In genomic region chr21:15441060-15441493, GRCh38 we compare ENCODE assay signal across 1 cellular context.
TF ChIP-seq lines count a peak whose summit lies in the region.

No MANE protein-coding gene starts in this region.

TF ChIP-seq in HepG2, 621 proteins besides CTCF, POLR2A, EP300 and RAD21 (continued from another document and continues in another):
- TF ChIP-seq ATF4 (CRISPR knock-in tag; IDR thresholded peaks at IDR 0.05) = 0 out of 4 replicates have a peak, but pooled peaks of 1 of the 2 experiments have one; percentile 57
- 0 out of 2 replicates have a peak, but pooled peaks have one; percentile 54 for TF ChIP-seq AKAP8 (CRISPR knock-in tag; IDR thresholded peaks at IDR 0.05)
- peak in 1 of 2 experiments; percentile 13; a peak in 1 of 4 replicates for TF ChIP-seq REST (IDR thresholded peaks at IDR 0.05; ENCODE audit: borderline replicate concordance in 1 of 2, low read depth in 1 of 2, low read length in 2 of 2)
- TF ChIP-seq AFF4 (CRISPR knock-in tag; IDR thresholded peaks at IDR 0.05) = no peak
- peak; percentile 91; the same call in 1 of the 2 replicates for TF ChIP-seq ZMYM2 (CRISPR knock-in tag; IDR thresholded peaks at IDR 0.05)
- TF ChIP-seq NFKB2 (CRISPR knock-in tag; IDR thresholded peaks at IDR 0.05; ENCODE audit: borderline replicate concordance) = no peak
- peak; percentile 91 for TF ChIP-seq HMG20B (CRISPR knock-in tag; conservative IDR thresholded peaks at IDR 0.05)
- TF ChIP-seq ZNF652 (CRISPR knock-in tag; IDR thresholded peaks at IDR 0.05; ENCODE audit: borderline replicate concordance, low read depth) = peak; percentile 45; the same call in 1 of the 2 replicates
- TF ChIP-seq ZSCAN31 (CRISPR knock-in tag; IDR thresholded peaks at IDR 0.05; ENCODE audit: low read depth) = peak; percentile 71; the same call in 1 of the 2 replicates
- TF ChIP-seq NFE2 (CRISPR knock-in tag; IDR thresholded peaks at IDR 0.05) = no peak
- TF ChIP-seq GPN1 (CRISPR knock-in tag; IDR thresholded peaks at IDR 0.05; ENCODE audit: borderline replicate concordance) = no peak
- TF ChIP-seq LRRFIP1 (CRISPR knock-in tag; conservative IDR thresholded peaks at IDR 0.05) = no peak
- TF ChIP-seq HNF4G (IDR thresholded peaks at IDR 0.05; ENCODE audit: borderline replicate concordance, low read depth, low read length) = peak; percentile 96
- TF ChIP-seq HNF4G (CRISPR knock-in tag; IDR thresholded peaks at IDR 0.05; ENCODE audit: borderline replicate concordance, low read depth) = peak; percentile 96
- TF ChIP-seq MAX (IDR thresholded peaks at IDR 0.05) = peak; percentile 73
- peak; percentile 100 for TF ChIP-seq ARID5B (CRISPR knock-in tag; IDR thresholded peaks at IDR 0.05)
- peak; percentile 100 for TF ChIP-seq RARA (CRISPR knock-in tag; IDR thresholded peaks at IDR 0.05)
- peak; percentile 87 for TF ChIP-seq ATF3 (CRISPR knock-in tag; IDR thresholded peaks at IDR 0.05)
- peak; percentile 91 for TF ChIP-seq IRF2 (CRISPR knock-in tag; IDR thresholded peaks at IDR 0.05)
- TF ChIP-seq ZNF280D (CRISPR knock-in tag; IDR thresholded peaks at IDR 0.05) = peak; percentile 93
- 0 out of 2 replicates have a peak, but pooled peaks have one; percentile 38 for TF ChIP-seq ZSCAN12 (CRISPR knock-in tag; IDR thresholded peaks at IDR 0.05)
- TF ChIP-seq MED13 (CRISPR knock-in tag; IDR thresholded peaks at IDR 0.05) = peak; percentile 99
- TF ChIP-seq ZNF770 (CRISPR knock-in tag; IDR thresholded peaks at IDR 0.05) = peak; percentile 56; the same call in 1 of the 2 replicates
- TF ChIP-seq HIC2 (CRISPR knock-in tag; IDR thresholded peaks at IDR 0.05; ENCODE audit: low read depth) = peak; percentile 31; the same call in 1 of the 2 replicates
- TF ChIP-seq XRCC5 (optimal IDR thresholded peaks at IDR 0.05; ENCODE audit: low read length) = peak; percentile 62
- peak; percentile 95 for TF ChIP-seq BCL6 (CRISPR knock-in tag; IDR thresholded peaks at IDR 0.05)
- TF ChIP-seq ZBTB8A (CRISPR knock-in tag; IDR thresholded peaks at IDR 0.05; ENCODE audit: borderline replicate concordance, low read depth) = no peak
- TF ChIP-seq NR1H2 (CRISPR knock-in tag; IDR thresholded peaks at IDR 0.05; ENCODE audit: borderline replicate concordance, low read depth) = peak; percentile 93
